21 cellular contexts compared by ENCODE assay signal in genomic region chr17:70298929-70299529, GRCh38.
DNase-seq lines count a peak whose midpoint lies in the region; ATAC-seq, FAIRE-seq and TF ChIP-seq lines count a peak whose summit lies in the region.
"Had no signal": no experiment of that assay in that cellular context is flagged by ENCODE, and none has a peak within 500 bp of the region (broad histone marks: within the 10 kb centered on the region; RNA-seq: fewer than 3 reads in every experiment).

No MANE protein-coding gene starts in this region.

- H3K36me3 Mint-ChIP-seq in activated T-helper 2 cell treated with anti-CD3 and anti-CD28 coated beads, Interferon-gamma antibody, Interleukin-2, Interleukin-4, amounts not matched to agents 10 μg/mL and 5 μg/mL and 100 μg/mL, durations not matched to agents 14 hours and 24 hours and 36 hours (ENCODE audit: low read depth), result no peaks in the 10 kb centered on the region

- H3K27ac ChIP-seq in gastrocnemius medialis, result no peak overlapping the region
- H3K27ac ChIP-seq: adrenal gland, GM23248, hepatocyte had no signal

- no peak overlapping the region for H3K4me3 ChIP-seq in gastrocnemius medialis
- H3K4me3 ChIP-seq: adrenal gland, GM23248, hepatocyte, lung had no signal

- DNase-seq in GM12891 (ENCODE audit: insufficient read length, low spot score) (peak; percentile 12), gastrocnemius medialis (no peak), NCI-H1092 treated with DMSO at 0.1 percent for 48 hours (lab: John Stamatoyannopoulos, UW) (no peak)
- DNase-seq in activated T-helper 2 cell treated with anti-CD3 and anti-CD28 coated beads, Interferon-gamma antibody, Interleukin-2, Interleukin-4, amounts not matched to agents 10 μg/mL and 5 μg/mL and 100 μg/mL, durations not matched to agents 14 hours and 24 hours and 36 hours (ENCODE audit: low spot score), result no peak
- DNase-seq: activated CD4-positive, alpha-beta memory T cell treated with anti-CD3 and anti-CD28 coated beads, Interleukin-2, amount 10 ng/mL, durations not matched to agents 7 days and 5 days; adrenal gland; DMS79; GM23248; IMR-90; islet precursor cell; NCI-H1436 treated with DMSO at 0.1 percent for 48 hours; NCI-H774; nucleus accumbens; PC-3; retina had no signal

- peak; percentile 82 for ATAC-seq in GM19351 (IDR thresholded peaks at IDR 0.05; ENCODE audit: unreplicated experiment)
- peak; percentile 55 for ATAC-seq in HG02981 (IDR thresholded peaks at IDR 0.05; ENCODE audit: unreplicated experiment)
- ATAC-seq in gastrocnemius medialis, result no peak
- ATAC-seq in HG02973 (IDR thresholded peaks at IDR 0.05; ENCODE audit: unreplicated experiment), result no peak
- ATAC-seq: PC-3 had no signal

- H3K4me3 Mint-ChIP-seq in activated T-helper 2 cell treated with anti-CD3 and anti-CD28 coated beads, Interferon-gamma antibody, Interleukin-2, Interleukin-4, amounts not matched to agents 10 μg/mL and 5 μg/mL and 100 μg/mL, durations not matched to agents 14 hours and 24 hours and 36 hours (ENCODE audit: low read depth), result no peak overlapping the region
- H3K4me3 Mint-ChIP-seq: activated CD4-positive, alpha-beta memory T cell treated with anti-CD3 and anti-CD28 coated beads, Interleukin-2, amount 10 ng/mL, durations not matched to agents 7 days and 5 days; activated T-helper 1 cell treated with anti-CD3 and anti-CD28 coated beads, Interleukin-12 subunit alpha, Interleukin-12 subunit beta, Interleukin-2, Interleukin-4 antibody, amounts not matched to agents 30 ng/mL and 10 ng/mL and 1 ng/mL, durations not matched to agents 14 hours and 24 hours and 36 hours had no signal

- H3K27me3 ChIP-seq in gastrocnemius medialis, result no peaks in the 10 kb centered on the region
- H3K27me3 ChIP-seq: adrenal gland, hepatocyte had no signal

- H3K4me1 Mint-ChIP-seq in activated T-helper 2 cell treated with anti-CD3 and anti-CD28 coated beads, Interferon-gamma antibody, Interleukin-2, Interleukin-4, amounts not matched to agents 10 μg/mL and 5 μg/mL and 100 μg/mL, durations not matched to agents 14 hours and 24 hours and 36 hours (ENCODE audit: low read depth), result peaks cover 5% of the 10 kb centered on the region
- H3K4me1 Mint-ChIP-seq: activated CD4-positive, alpha-beta memory T cell treated with anti-CD3 and anti-CD28 coated beads, Interleukin-2, amount 10 ng/mL, durations not matched to agents 7 days and 5 days had no signal

- TF ChIP-seq CTCF in gastrocnemius medialis (IDR thresholded peaks at IDR 0.05 in 4 of 5, conservative IDR thresholded peaks at IDR 0.05 in 1 of 5), result no peak

- H3K36me3 ChIP-seq in gastrocnemius medialis, result no peaks in the 10 kb centered on the region
- H3K36me3 ChIP-seq: adrenal gland had no signal

- in situ Hi-C loops in gastrocnemius medialis (cut with MboI; ENCODE audit: low sequenced_read_pairs in 4 of 4), result no loop called here

- H3K9me3 ChIP-seq in gastrocnemius medialis, result no peaks in the 10 kb centered on the region
- H3K9me3 ChIP-seq: adrenal gland had no signal

- no peaks in the 10 kb centered on the region for H3K27me3 Mint-ChIP-seq in activated T-helper 2 cell treated with anti-CD3 and anti-CD28 coated beads, Interferon-gamma antibody, Interleukin-2, Interleukin-4, amounts not matched to agents 10 μg/mL and 5 μg/mL and 100 μg/mL, durations not matched to agents 14 hours and 24 hours and 36 hours (ENCODE audit: low read depth)
- H3K27me3 Mint-ChIP-seq: activated CD4-positive, alpha-beta memory T cell treated with anti-CD3 and anti-CD28 coated beads, Interleukin-2, amount 10 ng/mL, durations not matched to agents 7 days and 5 days had no signal

- peak overlapping the region; percentile 24 for H3K27ac Mint-ChIP-seq in activated T-helper 2 cell treated with anti-CD3 and anti-CD28 coated beads, Interferon-gamma antibody, Interleukin-2, Interleukin-4, amounts not matched to agents 10 μg/mL and 5 μg/mL and 100 μg/mL, durations not matched to agents 14 hours and 24 hours and 36 hours
- H3K27ac Mint-ChIP-seq: activated CD4-positive, alpha-beta memory T cell treated with anti-CD3 and anti-CD28 coated beads, Interleukin-2, amount 10 ng/mL, durations not matched to agents 7 days and 5 days; activated T-helper 1 cell treated with anti-CD3 and anti-CD28 coated beads, Interleukin-12 subunit alpha, Interleukin-12 subunit beta, Interleukin-2, Interleukin-4 antibody, amounts not matched to agents 30 ng/mL and 10 ng/mL and 1 ng/mL, durations not matched to agents 14 hours and 24 hours and 36 hours had no signal

- TF ChIP-seq POLR2A in GM12891 (IDR thresholded peaks at IDR 0.05; ENCODE audit: low read depth, low read length) (no peak), gastrocnemius medialis (IDR thresholded peaks at IDR 0.05) (no peak)

- peaks cover 9 to 12% of the 10 kb centered on the region in 2 donors for H3K4me1 ChIP-seq in gastrocnemius medialis
- H3K4me1 ChIP-seq: adrenal gland had no signal

- no peak for FAIRE-seq in GM12891 (lab: Jason Lieb, UNC)

- peaks cover 21% of the 10 kb centered on the region for H3K9me3 Mint-ChIP-seq in activated T-helper 2 cell treated with anti-CD3 and anti-CD28 coated beads, Interferon-gamma antibody, Interleukin-2, Interleukin-4, amounts not matched to agents 10 μg/mL and 5 μg/mL and 100 μg/mL, durations not matched to agents 14 hours and 24 hours and 36 hours

- intact Hi-C loops in activated T-helper 2 cell treated with anti-CD3 and anti-CD28 coated beads, Interferon-gamma antibody, Interleukin-2, Interleukin-4, amounts not matched to agents 10 μg/mL and 5 μg/mL and 100 μg/mL, durations not matched to agents 14 hours and 24 hours and 36 hours (cut with micrococcal nuclease), result no loop called here
- intact Hi-C loops in gastrocnemius medialis (cut with DNase I; ENCODE audit: low total_unique reads), result no loop called here

TF ChIP-seq in GM12891, 5 proteins besides CTCF, POLR2A, EP300 and RAD21:
- no peak for TF ChIP-seq SPI1 (IDR thresholded peaks at IDR 0.05; ENCODE audit: low read depth, low read length)
- TF ChIP-seq POU2F2 (IDR thresholded peaks at IDR 0.05; ENCODE audit: low read depth, low read length), result no peak
- no peak for TF ChIP-seq TAF1 (IDR thresholded peaks at IDR 0.05; ENCODE audit: low read depth, low read length)
- no peak for TF ChIP-seq PAX5 (IDR thresholded peaks at IDR 0.05; ENCODE audit: insufficient read depth, low read length, severe bottlenecking)
- no peak for TF ChIP-seq POLR2AphosphoS5 (IDR thresholded peaks at IDR 0.05; ENCODE audit: low read depth, low read length)

Comparison
In these comparisons a context has a peak if more than half of its experiments do, and no peak if none do; other contexts are left out.
1. ATAC-seq: peak in GM19351 (single experiment) and HG02981 (single experiment); none in gastrocnemius medialis (0 of 2) and HG02973 (single experiment).